Comparison of ENCODE assay signal across 8 cellular contexts in the genomic region with DNA sequence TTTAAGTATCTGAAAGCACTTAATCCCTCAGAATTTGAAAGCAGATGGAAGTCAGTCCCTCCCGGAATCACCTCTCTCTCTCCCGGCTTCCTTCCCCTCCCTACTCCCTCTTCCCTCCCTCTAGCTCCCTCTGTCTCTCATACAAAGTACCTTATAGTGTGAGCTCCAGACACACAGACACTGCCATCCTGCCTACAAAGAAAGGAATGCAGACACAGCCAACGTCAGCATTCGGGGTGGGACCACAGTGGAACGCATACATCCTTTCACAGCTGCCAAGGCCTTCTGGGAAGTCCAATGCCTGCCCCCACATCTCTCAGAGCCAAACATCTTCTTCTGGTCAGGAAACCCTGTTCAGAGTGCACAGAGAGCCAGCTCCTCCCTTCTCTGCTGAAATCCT. TPM values are rescaled to one million over a fixed set of nuclear protein-coding genes. Genes with fewer than 3 reads are reported as not detected.
DNase-seq lines count a peak whose midpoint lies in the region; ATAC-seq and TF ChIP-seq lines count a peak whose summit lies in the region.

No MANE protein-coding gene starts in this region.

- H3K27me3 ChIP-seq in H9 (ENCODE audit: insufficient read depth, low read length), result no peaks in the 10 kb centered on the region
- H3K27me3 ChIP-seq in SJSA1 (replicated peaks), result no peaks in the 10 kb centered on the region
- H3K27me3 ChIP-seq in neutrophil, result no peaks in the 10 kb centered on the region

- H3K4me3 ChIP-seq in SJSA1 (no peak overlapping the region), fibroblast of villous mesenchyme (ENCODE audit: low read depth, low read length) (no peak overlapping the region), neutrophil (ENCODE audit: low read depth in 1 of 2, low read length in 1 of 2) (no peak overlapping the region)

- H3K27ac Mint-ChIP-seq in H9, result peak overlapping the region in 1 of 3 experiments; percentile 62; a peak in 3 of 7 replicates

- no peaks in the 10 kb centered on the region for H3K27me3 Mint-ChIP-seq in H9 (ENCODE audit: low read depth)

- H3K14ac ChIP-seq in H9 (ENCODE audit: insufficient read depth, low read length), result no peak overlapping the region

- no peak overlapping the region for H2BK20ac ChIP-seq in H9 (ENCODE audit: low read depth, low read length, poor library complexity, severe bottlenecking)

- H3K9me3 Mint-ChIP-seq in H9, result no peaks in the 10 kb centered on the region

- no peak overlapping the region for H4K5ac ChIP-seq in H9 (ENCODE audit: insufficient read length, low read depth, low read length)

- peak; percentile 90 for DNase-seq in H9
- peak; percentile 91 to 93 for DNase-seq in SJSA1 (ENCODE audit: low read depth in 1 of 2, low spot score in 2 of 2)
- DNase-seq in fibroblast of villous mesenchyme (ENCODE audit: low read depth), result peak; percentile 99
- DNase-seq in GM19240 (ENCODE audit: insufficient read length, low spot score), result no peak
- DNase-seq in NCI-H748 (lab: John Stamatoyannopoulos, UW; ENCODE audit: unreplicated experiment), result no peak

- ATAC-seq in HG03025 (IDR thresholded peaks at IDR 0.05; ENCODE audit: low FRiP score, unreplicated experiment) (no peak), HG02870 (IDR thresholded peaks at IDR 0.05; ENCODE audit: unreplicated experiment) (no peak)

- H3K23me2 ChIP-seq in H9 (ENCODE audit: insufficient read length, low read depth, low read length, poor library complexity, severe bottlenecking), result no peaks in the 10 kb centered on the region

- no peaks in the 10 kb centered on the region for H3K79me2 ChIP-seq in H9 (ENCODE audit: insufficient read depth, low read length)

- H3K4me1 Mint-ChIP-seq in H9, result peaks cover 22 to 25% of the 10 kb centered on the region in 2 experiments

- H4K8ac ChIP-seq in H9 (replicated peaks; ENCODE audit: insufficient read length, low read depth, low read length), result no peak overlapping the region

- H3K4me2 ChIP-seq in H9 (ENCODE audit: insufficient read depth, insufficient read length, low read length), result peak overlapping the region; percentile 2

- no peak overlapping the region for H2BK5ac ChIP-seq in H9 (ENCODE audit: insufficient read length, low read length)

- no peak overlapping the region for H3K23ac ChIP-seq in H9 (ENCODE audit: insufficient read length, low read depth, low read length)

- no peak overlapping the region for H3K9ac ChIP-seq in H9 (ENCODE audit: extremely low read depth, insufficient read length, low read length)

- H4K20me1 ChIP-seq in H9 (ENCODE audit: control insufficient read depth, insufficient read depth, insufficient read length), result no peaks in the 10 kb centered on the region

- H3K79me1 ChIP-seq in H9 (ENCODE audit: insufficient read depth, low read depth, low read length, poor library complexity, severe bottlenecking), result no peaks in the 10 kb centered on the region

- TF ChIP-seq CTCF in H9 (conservative IDR thresholded peaks at IDR 0.05), result peak; percentile 63
- peak; percentile 60 for TF ChIP-seq CTCF in fibroblast of villous mesenchyme (IDR thresholded peaks at IDR 0.05; ENCODE audit: insufficient read depth, low read depth, low read length)
- no peak for TF ChIP-seq CTCF in neutrophil (IDR thresholded peaks at IDR 0.05)

- H3K56ac ChIP-seq in H9 (ENCODE audit: insufficient read length, low read depth, low read length), result no peak overlapping the region

- no peak overlapping the region for H4K91ac ChIP-seq in H9 (ENCODE audit: insufficient read length, low read depth, low read length)

- no CpG with 5 or more reads among the region's 5 CpGs for WGBS in H9 (ENCODE audit: extremely low coverage, insufficient read length, low lambda C conversion rate)

- no peaks in the 10 kb centered on the region for H3K9me3 ChIP-seq in H9 (ENCODE audit: control insufficient read depth, low read depth, low read length)
- H3K9me3 ChIP-seq in SJSA1 (replicated peaks), result no peaks in the 10 kb centered on the region
- H3K9me3 ChIP-seq in neutrophil, result no peaks in the 10 kb centered on the region

- H3K27ac ChIP-seq in H9 (ENCODE audit: insufficient read length, low read depth, low read length) (no peak overlapping the region), SJSA1 (peak overlapping the region; percentile 50), neutrophil (peak overlapping the region; percentile 78)

- H2AK5ac ChIP-seq in H9 (ENCODE audit: insufficient read length, low read length), result no peak overlapping the region

- H3K4ac ChIP-seq in H9 (ENCODE audit: low read depth, low read length), result no peak overlapping the region

- no peak overlapping the region for H3T11ph ChIP-seq in H9 (ENCODE audit: low read length)

- no peak overlapping the region for H2BK12ac ChIP-seq in H9 (ENCODE audit: insufficient read length, low read depth, low read length)

- H3K18ac ChIP-seq in H9 (ENCODE audit: insufficient read length, low read depth, low read length), result peak overlapping the region; percentile 1

- peaks cover 5% of the 10 kb centered on the region; the same call in 1 of the 2 replicates for H3K4me1 ChIP-seq in H9 (ENCODE audit: insufficient read depth, low read length)
- peaks cover 30% of the 10 kb centered on the region for H3K4me1 ChIP-seq in SJSA1 (replicated peaks)
- peaks cover 25 to 40% of the 10 kb centered on the region in 2 experiments for H3K4me1 ChIP-seq in neutrophil (ENCODE audit: control insufficient read depth in 1 of 2, insufficient read depth in 1 of 2, low read depth in 1 of 2, low read length in 1 of 2)

- H3K36me3 ChIP-seq in SJSA1 (no peaks in the 10 kb centered on the region; the same call in 1 of the 2 replicates), neutrophil (no peaks in the 10 kb centered on the region)

- H3K36me3 Mint-ChIP-seq in H9 (ENCODE audit: insufficient read depth in 1 of 3, low read depth in 3 of 3), result no peaks in the 10 kb centered on the region; a peak in 1 of 7 replicates

- no peak overlapping the region for H2AFZ ChIP-seq in H9 (ENCODE audit: low read length)

- H2BK15ac ChIP-seq in H9 (ENCODE audit: low read depth, low read length), result no peak overlapping the region

- H2BK120ac ChIP-seq in H9 (ENCODE audit: low read depth, low read length, poor library complexity, severe bottlenecking), result no peak overlapping the region

- H3K4me3 Mint-ChIP-seq in H9, result no peak overlapping the region

RNA-seq across cellular contexts. Expression of gene NOD1, which starts 9.3 kb away (rescaled TPM):
- total RNA-seq in H9 (2021) (4.9 and 5.3 TPM in 2 replicates), fibroblast of villous mesenchyme (3.9 and 4.8 TPM in 2 replicates)
- 4.2 and 6.2 TPM in 2 replicates for total RNA-seq in SJSA1 (2014; rRNA removed; shearing (Covaris generic))

RNA-seq across cellular contexts. Expression of gene GGCT, which starts 35.3 kb away (rescaled TPM):
- total RNA-seq in H9 (2021), result 84.9 and 85.0 TPM in 2 replicates
- 77.6 and 130 TPM in 2 replicates for total RNA-seq in SJSA1 (2014; rRNA removed; shearing (Covaris generic))
- total RNA-seq in fibroblast of villous mesenchyme, result 18.1 and 20.3 TPM in 2 replicates

Comparison
In these comparisons a context has a peak if more than half of its experiments do, and no peak if none do; other contexts are left out.
1. DNase-seq: peak in H9 (single experiment), SJSA1 (2 of 2) and fibroblast of villous mesenchyme (single experiment); none in GM19240 (single experiment) and NCI-H748 (single experiment).